8 cellular contexts compared by ENCODE assay signal in the genomic region with DNA sequence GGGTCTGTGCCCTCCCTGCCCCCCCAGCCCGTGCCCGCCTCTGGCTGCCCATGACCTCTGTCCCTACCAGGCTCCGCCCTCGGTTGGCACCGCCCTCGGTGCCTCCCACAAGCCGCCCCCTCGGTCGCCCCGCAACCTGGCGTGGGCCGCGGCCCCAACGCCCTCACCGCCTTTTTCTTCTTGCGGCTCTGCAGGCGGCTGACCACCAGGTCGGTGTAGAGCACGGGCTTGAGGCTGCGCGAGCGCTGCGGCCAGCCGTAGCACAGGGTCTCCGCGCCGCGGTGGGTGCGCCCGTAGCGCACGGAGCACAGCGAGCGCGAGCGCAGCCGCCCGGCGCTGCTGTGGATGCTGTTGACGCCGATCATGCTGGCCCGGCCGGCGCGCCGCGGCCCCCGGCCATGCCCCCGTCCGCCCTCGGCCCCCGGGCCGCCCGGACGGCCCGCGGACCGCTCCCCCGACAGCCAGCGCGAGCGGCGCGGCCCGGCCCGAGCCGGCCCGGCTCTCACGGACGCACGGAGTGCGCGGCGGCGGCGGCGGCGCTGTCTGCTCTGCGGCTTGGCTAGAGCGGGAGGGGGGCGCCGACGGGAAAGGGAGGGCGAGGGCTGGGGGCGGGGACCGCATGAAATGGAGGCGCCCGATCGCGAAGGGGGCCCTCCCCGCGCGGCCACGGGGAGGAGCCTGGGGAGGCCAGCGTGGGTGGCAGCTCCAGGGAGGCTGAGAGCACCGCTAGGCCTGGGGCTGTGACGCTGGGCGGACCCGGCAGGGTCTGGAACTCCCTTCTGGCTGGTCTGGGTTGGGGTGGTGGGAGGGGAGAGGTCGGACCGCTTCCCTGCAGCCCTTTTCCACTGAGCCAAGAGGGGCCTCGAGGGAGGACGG. TPM values are rescaled to one million over a fixed set of nuclear protein-coding genes. Genes with fewer than 3 reads are reported as not detected.
A peak's percentile ranks its signal among the peaks of the same experiment; 100 is the strongest.
DNase-seq lines count a peak whose midpoint lies in the region; ATAC-seq, FAIRE-seq and TF ChIP-seq lines count a peak whose summit lies in the region.

No MANE protein-coding gene starts in this region.

- H3K9me1 ChIP-seq in K562 (ENCODE audit: control insufficient read depth, insufficient read depth, low read length), result no peaks in the 10 kb centered on the region

- in situ Hi-C loops in GM13977 (cut with MboI; ENCODE audit: low pct_unique_long_range_greater_than_20kb, low sequenced_read_pairs, unreplicated experiment), result no loop called here
- in situ Hi-C loops in K562 (cut with MboI), result no loop called here

- H3K9ac ChIP-seq in K562 (ENCODE audit: insufficient read depth in 1 of 2, low read depth in 2 of 2, low read length in 2 of 2), result peak overlapping the region in 1 of 2 experiments; percentile 52; a peak in 1 of 4 replicates

- WGBS in K562 (ENCODE audit: insufficient coverage, low coverage, missing lambda C conversion rate), result 8% methylated on average over 21 of the region's 103 CpGs

- POLR2A ChIA-PET in K562 (lab: Yijun Ruan, JAX), result interaction anchor here (0.6 kb wide), 1 partner anchor 12 kb away, joined by 4 read pairs; a partner anchor contains a TSS

- CTCF ChIA-PET in K562 (lab: Yijun Ruan, JAX; ENCODE audit: low intra/inter-chr PET ratio), result no interaction called here

- H3K4me1 ChIP-seq in K562 (replicated peaks in 1 of 2; ENCODE audit: control insufficient read depth in 2 of 2, insufficient read depth in 2 of 2, low read length in 2 of 2), result peaks cover 0 to 40% of the 10 kb centered on the region in 2 experiments; a peak in 4 of 5 replicates

- no peak overlapping the region for H3K27ac ChIP-seq in K562 (ENCODE audit: extremely low read depth, low read depth, low read length)

- no peak for TF ChIP-seq POLR2A in K562 (conservative IDR thresholded peaks at IDR 0.05)

- no peak overlapping the region for H3K4me2 ChIP-seq in K562 (ENCODE audit: insufficient read depth, low read length)

- peaks cover 10 to 49% of the 10 kb centered on the region in 2 experiments; a peak in 3 of 5 replicates for H3K27me3 ChIP-seq in K562 (ENCODE audit: control insufficient read depth in 2 of 2, insufficient read depth in 2 of 2, low read length in 2 of 2)

- no peaks in the 10 kb centered on the region for H3K9me3 ChIP-seq in K562 (replicated peaks; ENCODE audit: control insufficient read depth, insufficient read depth, low read depth, low read length)

- BruUV-seq in K562 (replicated peaks; lab: Mats Ljungman, UMichigan), result no TSS peak

- no peaks in the 10 kb centered on the region for H3K79me2 ChIP-seq in K562 (ENCODE audit: control insufficient read depth, insufficient read depth, low read length)

- FAIRE-seq in K562 (lab: Jason Lieb, UNC), result no peak

- no peak for TF ChIP-seq RAD21 in K562 (CRISPR knock-in tag; conservative IDR thresholded peaks at IDR 0.05 in 1 of 2, IDR thresholded peaks at IDR 0.05 in 1 of 2)

- no peaks in the 10 kb centered on the region for H4K20me1 ChIP-seq in K562 (replicated peaks; ENCODE audit: control insufficient read depth, insufficient read depth, low read length)

- intact Hi-C loops in K562 (cut with micrococcal nuclease), result no loop called here

- no peak for TF ChIP-seq EP300 in K562 (IDR thresholded peaks at IDR 0.05; ENCODE audit: low read length)

- H3K36me3 ChIP-seq in K562 (ENCODE audit: control insufficient read depth, insufficient read depth, low read length), result no peaks in the 10 kb centered on the region

- H2AFZ ChIP-seq in K562 (ENCODE audit: low read depth, low read length), result 0 out of 2 replicates have a peak overlapping the region, but pooled peaks have one; percentile 24

- no peak for TF ChIP-seq CTCF in GM13977 (IDR thresholded peaks at IDR 0.05; ENCODE audit: extremely low read depth, insufficient read depth, missing control alignments)
- TF ChIP-seq CTCF in K562 (IDR thresholded peaks at IDR 0.05 in 2 of 3, conservative IDR thresholded peaks at IDR 0.05 in 1 of 3; ENCODE audit: insufficient read depth in 2 of 3, low read depth in 1 of 3, low read length in 3 of 3), result no peak

- DNase-seq in GM13977 (ENCODE audit: low spot score) (peak; percentile 85), T-helper 22 cell (ENCODE audit: low read depth) (peak; percentile 56), K562 (ENCODE audit: extremely low read depth in 1 of 4, low spot score in 3 of 4) (peak; percentile 52 to 84 (median 72)), iris pigment epithelial cell (ENCODE audit: low read depth) (peak; percentile 45), DMS153 (lab: John Stamatoyannopoulos, UW) (no peak)
- peak; percentile 79 to 83 for DNase-seq in stimulated activated CD4-positive, alpha-beta T cell treated with anti-CD3 and anti-CD28 coated beads, Interleukin-1b, Interleukin-23, amount 100 ng/mL, for 4 hours (ENCODE audit: low read depth in 2 of 2)

- no peak overlapping the region for H3K4me3 ChIP-seq in K562

- ATAC-seq in K562, result peak; percentile 63
- ATAC-seq in GM21723 (IDR thresholded peaks at IDR 0.05; ENCODE audit: unreplicated experiment), result no peak
- ATAC-seq in HG02885 (IDR thresholded peaks at IDR 0.05; ENCODE audit: poor library complexity, unreplicated experiment), result no peak

RNA-seq across cellular contexts. Expression of a gene that starts 9.6 kb away (rescaled TPM):
- 2.6 and 10.1 TPM in 2 replicates for total RNA-seq in K562 (2011; cell fraction: chromatin; rRNA removed; ENCODE audit: low replicate concordance)
- total RNA-seq in K562 (2011; cell fraction: nucleolus; rRNA removed), result 6.1 and 10.2 TPM in 2 replicates
- total RNA-seq in K562 (2011; cell fraction: nucleoplasm; rRNA removed), result 3.3 and 4.3 TPM in 2 replicates
- total RNA-seq in K562 (2014; rRNA removed), result 0.54 and 1.1 TPM in 2 replicates
- 0.10 and 0.11 TPM in 2 replicates for total RNA-seq in K562 (2014; rRNA removed; fragmentation: Illumina TruSeq; extraction: Trizol)
- total RNA-seq in K562 (2015; rRNA removed; fragmentation: Illumina TruSeq; extraction: Trizol), result 0.54 and 0.60 TPM in 2 replicates
- 1.5 and 1.7 TPM in 2 replicates for total RNA-seq in K562 (2021)
- 0.89 and 1.6 TPM in 2 replicates for polyA plus RNA-seq in K562 (2011; rRNA removed)
- 1.2 and 3.0 TPM in 2 replicates for polyA plus RNA-seq in K562 (2011; cell fraction: cytosol; rRNA removed)
- polyA plus RNA-seq in K562 (2011; cell fraction: nucleus; rRNA removed), result 7.0 and 9.6 TPM in 2 replicates
- polyA plus RNA-seq in K562 (2012), result 3.4 TPM in 2 replicates
- 0.40 and 0.64 TPM in 2 replicates for polyA plus RNA-seq in K562 (2014; fragmentation: Illumina TruSeq; extraction: Trizol)
- polyA plus RNA-seq in K562 (2014; fragmentation: Nextera tagmentation; extraction: Ambion mirVana), result not detected
- 0.89 and 1.5 TPM in 2 replicates for polyA plus RNA-seq in K562 (2014; rRNA removed)
- polyA minus RNA-seq in K562 (2011; rRNA and poly(A)+ RNA removed), result 0.06 and 0.49 TPM in 2 replicates
- polyA minus RNA-seq in K562 (2011; cell fraction: cytosol; rRNA and poly(A)+ RNA removed), result 0.76 and 1.8 TPM in 2 replicates
- polyA minus RNA-seq in K562 (2011; cell fraction: nucleus; rRNA and poly(A)+ RNA removed), result 2.7 and 3.5 TPM in 2 replicates

RNA-seq across cellular contexts. Expression of a gene that starts 11.7 kb away (rescaled TPM):
- 2.1 and 10.9 TPM in 2 replicates for total RNA-seq in K562 (2011; cell fraction: chromatin; rRNA removed; ENCODE audit: low replicate concordance)
- 16.8 and 21.0 TPM in 2 replicates for total RNA-seq in K562 (2011; cell fraction: nucleolus; rRNA removed)
- total RNA-seq in K562 (2011; cell fraction: nucleoplasm; rRNA removed), result 6.7 and 7.4 TPM in 2 replicates
- total RNA-seq in K562 (2014; rRNA removed) (25.8 and 27.4 TPM in 2 replicates), K562 (2014; rRNA removed; fragmentation: Illumina TruSeq; extraction: Trizol) (0.80 and 1.2 TPM in 2 replicates), K562 (2015; rRNA removed; fragmentation: Illumina TruSeq; extraction: Trizol) (4.1 and 4.5 TPM in 2 replicates), K562 (2021) (19.5 and 25.4 TPM in 2 replicates)
- polyA plus RNA-seq in K562 (2011; rRNA removed) (3.5 and 5.6 TPM in 2 replicates), K562 (2014; fragmentation: Illumina TruSeq; extraction: Trizol) (1.4 and 3.1 TPM in 2 replicates), K562 (2014; fragmentation: Nextera tagmentation; extraction: Ambion mirVana) (under 1 TPM; 0.08 to 0.31 TPM), K562 (2014; rRNA removed) (24.0 and 25.9 TPM in 2 replicates)
- polyA plus RNA-seq in K562 (2011; cell fraction: cytosol; rRNA removed), result 10.9 and 32.1 TPM in 2 replicates
- 29.9 and 52.2 TPM in 2 replicates for polyA plus RNA-seq in K562 (2011; cell fraction: nucleus; rRNA removed)
- polyA plus RNA-seq in K562 (2012), result 9.6 and 16.4 TPM in 2 replicates
- 0.49 and 0.72 TPM in 2 replicates for polyA minus RNA-seq in K562 (2011; rRNA and poly(A)+ RNA removed)
- 2.8 and 7.2 TPM in 2 replicates for polyA minus RNA-seq in K562 (2011; cell fraction: cytosol; rRNA and poly(A)+ RNA removed)
- 5.5 and 7.0 TPM in 2 replicates for polyA minus RNA-seq in K562 (2011; cell fraction: nucleus; rRNA and poly(A)+ RNA removed)

RNA-seq across cellular contexts. Expression of a gene that starts 13.5 kb away (rescaled TPM):
- 20.7 and 56.0 TPM in 2 replicates for total RNA-seq in K562 (2011; cell fraction: chromatin; rRNA removed; ENCODE audit: low replicate concordance)
- total RNA-seq in K562 (2011; cell fraction: nucleolus; rRNA removed), result 26.2 and 30.9 TPM in 2 replicates
- 16.3 and 26.1 TPM in 2 replicates for total RNA-seq in K562 (2011; cell fraction: nucleoplasm; rRNA removed)
- total RNA-seq in K562 (2014; rRNA removed), result 14.7 and 19.3 TPM in 2 replicates
- total RNA-seq in K562 (2014; rRNA removed; fragmentation: Illumina TruSeq; extraction: Trizol), result 5.7 and 6.0 TPM in 2 replicates
- 4.2 and 5.3 TPM in 2 replicates for total RNA-seq in K562 (2015; rRNA removed; fragmentation: Illumina TruSeq; extraction: Trizol)
- 20.3 and 20.6 TPM in 2 replicates for total RNA-seq in K562 (2021)
- 7.9 and 9.7 TPM in 2 replicates for polyA plus RNA-seq in K562 (2011; rRNA removed)
- 5.8 and 10.1 TPM in 2 replicates for polyA plus RNA-seq in K562 (2011; cell fraction: cytosol; rRNA removed)
- polyA plus RNA-seq in K562 (2011; cell fraction: nucleus; rRNA removed), result 29.8 and 52.6 TPM in 2 replicates
- 13.9 and 31.5 TPM in 2 replicates for polyA plus RNA-seq in K562 (2012)
- 9.4 and 11.4 TPM in 2 replicates for polyA plus RNA-seq in K562 (2014; fragmentation: Illumina TruSeq; extraction: Trizol)
- polyA plus RNA-seq in K562 (2014; fragmentation: Nextera tagmentation; extraction: Ambion mirVana), result under 1 TPM; 0.07 to 0.11 TPM
- polyA plus RNA-seq in K562 (2014; rRNA removed), result 12.2 and 15.3 TPM in 2 replicates
- 4.3 and 4.6 TPM in 2 replicates for polyA minus RNA-seq in K562 (2011; rRNA and poly(A)+ RNA removed)
- polyA minus RNA-seq in K562 (2011; cell fraction: cytosol; rRNA and poly(A)+ RNA removed), result 6.4 and 11.0 TPM in 2 replicates
- polyA minus RNA-seq in K562 (2011; cell fraction: nucleus; rRNA and poly(A)+ RNA removed), result 8.2 and 8.8 TPM in 2 replicates

RNA-seq across cellular contexts. Expression of a gene that starts 23.4 kb away (rescaled TPM):
- 16.7 and 39.3 TPM in 2 replicates for total RNA-seq in K562 (2011; cell fraction: chromatin; rRNA removed; ENCODE audit: low replicate concordance)
- total RNA-seq in K562 (2011; cell fraction: nucleolus; rRNA removed), result 30.3 and 31.5 TPM in 2 replicates
- total RNA-seq in K562 (2011; cell fraction: nucleoplasm; rRNA removed), result 14.4 and 24.2 TPM in 2 replicates
- total RNA-seq in K562 (2014; rRNA removed) (35.9 and 37.0 TPM in 2 replicates), K562 (2014; rRNA removed; fragmentation: Illumina TruSeq; extraction: Trizol) (13.5 and 17.8 TPM in 2 replicates), K562 (2015; rRNA removed; fragmentation: Illumina TruSeq; extraction: Trizol) (19.9 and 21.0 TPM in 2 replicates), K562 (2021) (36.0 and 40.1 TPM in 2 replicates)
- polyA plus RNA-seq in K562 (2011; rRNA removed) (27.4 and 34.9 TPM in 2 replicates), K562 (2014; fragmentation: Illumina TruSeq; extraction: Trizol) (44.5 and 48.9 TPM in 2 replicates), K562 (2014; fragmentation: Nextera tagmentation; extraction: Ambion mirVana) (10 to 100 TPM in 1 of 2 experiments, 1 to 10 TPM in 1; 8.5 to 17.0 TPM), K562 (2014; rRNA removed) (45.6 and 48.3 TPM in 2 replicates)
- polyA plus RNA-seq in K562 (2011; cell fraction: cytosol; rRNA removed), result 53.4 and 65.7 TPM in 2 replicates
- 66.8 and 81.1 TPM in 2 replicates for polyA plus RNA-seq in K562 (2011; cell fraction: nucleus; rRNA removed)
- polyA plus RNA-seq in K562 (2012), result 33.8 and 48.3 TPM in 2 replicates
- polyA minus RNA-seq in K562 (2011; rRNA and poly(A)+ RNA removed), result 9.5 TPM in 2 replicates
- 22.7 and 24.0 TPM in 2 replicates for polyA minus RNA-seq in K562 (2011; cell fraction: cytosol; rRNA and poly(A)+ RNA removed)
- 7.7 and 8.6 TPM in 2 replicates for polyA minus RNA-seq in K562 (2011; cell fraction: nucleus; rRNA and poly(A)+ RNA removed)

RNA-seq across cellular contexts. Expression of a gene that starts 42.4 kb away (rescaled TPM):
- total RNA-seq in K562 (2011; cell fraction: chromatin; rRNA removed; ENCODE audit: low replicate concordance), result 0.48 and 0.93 TPM in 2 replicates
- total RNA-seq in K562 (2011; cell fraction: nucleolus; rRNA removed), result 1.0 and 1.3 TPM in 2 replicates
- total RNA-seq in K562 (2011; cell fraction: nucleoplasm; rRNA removed), result 1.6 and 1.9 TPM in 2 replicates
- total RNA-seq in K562 (2014; rRNA removed) (0.41 and 0.90 TPM in 2 replicates), K562 (2014; rRNA removed; fragmentation: Illumina TruSeq; extraction: Trizol) (not detected in 2 replicates), K562 (2015; rRNA removed; fragmentation: Illumina TruSeq; extraction: Trizol) (0.26 and 0.29 TPM in 2 replicates), K562 (2021) (0.38 and 0.49 TPM in 2 replicates)
- polyA plus RNA-seq in K562 (2011; rRNA removed) (0.08 and 0.24 TPM in 2 replicates), K562 (2014; fragmentation: Illumina TruSeq; extraction: Trizol) (0.18 and 0.30 TPM in 2 replicates), K562 (2014; fragmentation: Nextera tagmentation; extraction: Ambion mirVana) (under 1 TPM; 0.03 to 0.14 TPM), K562 (2014; rRNA removed) (0.16 and 0.35 TPM in 2 replicates)
- polyA plus RNA-seq in K562 (2011; cell fraction: cytosol; rRNA removed), result 0.40 and 0.70 TPM in 2 replicates
- 0.63 and 0.87 TPM in 2 replicates for polyA plus RNA-seq in K562 (2011; cell fraction: nucleus; rRNA removed)
- 1.9 and 2.0 TPM in 2 replicates for polyA plus RNA-seq in K562 (2012)
- polyA minus RNA-seq in K562 (2011; rRNA and poly(A)+ RNA removed), result 0.21 and 0.30 TPM in 2 replicates
- polyA minus RNA-seq in K562 (2011; cell fraction: cytosol; rRNA and poly(A)+ RNA removed), result not detected in 2 replicates
- polyA minus RNA-seq in K562 (2011; cell fraction: nucleus; rRNA and poly(A)+ RNA removed), result 1.2 and 1.5 TPM in 2 replicates
